1 cellular context compared by ENCODE assay signal in genomic region chr1:18282851-18283600, GRCh38.
TF ChIP-seq lines count a peak whose summit lies in the region.

No MANE protein-coding gene starts in this region.

TF ChIP-seq in GM23338, 12 proteins besides CTCF, POLR2A, EP300 and RAD21 (continued from another document):
- TF ChIP-seq REST (IDR thresholded peaks at IDR 0.05; ENCODE audit: unreplicated experiment) (no peak), JUNB (IDR thresholded peaks at IDR 0.05; ENCODE audit: unreplicated experiment) (no peak), CREB1 (CRISPR knock-in tag; IDR thresholded peaks at IDR 0.05; ENCODE audit: low read depth) (no peak), STAT1 (IDR thresholded peaks at IDR 0.05; ENCODE audit: unreplicated experiment) (no peak), ZNF114 (CRISPR knock-in tag; IDR thresholded peaks at IDR 0.05) (no peak), POLR2AphosphoS5 (IDR thresholded peaks at IDR 0.05; ENCODE audit: low read depth) (no peak), EZH2phosphoT487 (IDR thresholded peaks at IDR 0.05; ENCODE audit: unreplicated experiment) (no peak), NANOG (IDR thresholded peaks at IDR 0.05; ENCODE audit: borderline replicate concordance) (no peak), EZH2 (IDR thresholded peaks at IDR 0.05; ENCODE audit: low read depth, unreplicated experiment) (no peak), ZNF331 (CRISPR knock-in tag; IDR thresholded peaks at IDR 0.05; ENCODE audit: low read depth) (no peak)
